Comparison of ENCODE assay signal across 28 cellular contexts in genomic region chr17:79408251-79408650, GRCh38.
"Had no signal": no experiment of that assay in that cellular context is flagged by ENCODE, and none has a peak within 500 bp of the region (broad histone marks: within the 10 kb centered on the region; RNA-seq: fewer than 3 reads in every experiment).

No MANE protein-coding gene starts in this region.

- H3K36me3 ChIP-seq: brain microvascular endothelial cell, colonic mucosa, esophagus squamous epithelium, gastroesophageal sphincter, heart right ventricle had no signal

- H3K4me1 ChIP-seq: colonic mucosa had no signal

- ATAC-seq: activated CD4-positive, CD25-positive, alpha-beta regulatory T cell treated with anti-CD3 and anti-CD28 coated beads, Interleukin-2, amount 50 U/mL, for 24 hours; activated CD8-positive, alpha-beta T cell treated with anti-CD3 and anti-CD28 coated beads for 36 hours; activated T-cell treated with anti-CD3 and anti-CD28 coated beads, Interleukin-2, amount 50 U/mL, for 4 hours; activated T-helper 17 cell treated with anti-CD3 and anti-CD28 coated beads, Interleukin-2, amount 50 U/mL, for 72 hours; gastroesophageal sphincter; heart right ventricle had no signal

- DNase-seq: activated B cell treated with CpG ODN at 0.5 μM for 24 hours; activated CD4-positive, alpha-beta T cell treated with anti-CD3 and anti-CD28 coated beads for 48 hours; activated CD4-positive, alpha-beta T cell treated with anti-CD3 and anti-CD28 coated beads, Interleukin-2, amount 50 U/mL, for 1 hour; activated CD4-positive, alpha-beta T cell treated with anti-CD3 and anti-CD28 coated beads, Interleukin-2, amount 50 U/mL, for 48 hours; activated CD8-positive, alpha-beta memory T cell treated with anti-CD3 and anti-CD28 coated beads for 24 hours; activated CD8-positive, alpha-beta T cell treated with anti-CD3 and anti-CD28 coated beads for 36 hours; activated effector memory CD4-positive, alpha-beta T cell treated with Interleukin-2 at 50 U/mL for 16 hours; activated gamma-delta T cell treated with Interleukin-2 at 50 U/mL for 16 hours; activated naive CD4-positive, alpha-beta T cell treated with anti-CD3 and anti-CD28 coated beads, Interleukin-2, amount 50 U/mL, for 16 hours; activated naive CD4-positive, alpha-beta T cell treated with Interleukin-2 at 50 U/mL for 16 hours; activated T-cell treated with anti-CD3 and anti-CD28 coated beads, Interleukin-2, amount 50 U/mL, for 4 hours; amniotic stem cell; anterior cingulate cortex; brain microvascular endothelial cell; colonic mucosa; effector CD8-positive, alpha-beta T cell; esophagus squamous epithelium; foreskin melanocyte; heart right ventricle; T1000; WERI-Rb-1 had no signal

- H3K4me3 ChIP-seq: colonic mucosa, esophagus squamous epithelium, gastroesophageal sphincter, heart right ventricle had no signal

- H3K27ac ChIP-seq: brain microvascular endothelial cell, colonic mucosa, epithelial cell of prostate, esophagus squamous epithelium, gastroesophageal sphincter, heart right ventricle, WERI-Rb-1 had no signal

- FAIRE-seq: astrocyte, endometrium, endothelial cell of umbilical vein had no signal

- H3K9me3 ChIP-seq: colonic mucosa, esophagus squamous epithelium, gastroesophageal sphincter, heart right ventricle had no signal
